In genomic region chr18:48785091-48785614, GRCh38 we compare ENCODE assay signal across 8 cellular contexts.
DNase-seq lines count a peak whose midpoint lies in the region; ATAC-seq and TF ChIP-seq lines count a peak whose summit lies in the region.

No MANE protein-coding gene starts in this region.

- peaks cover 3% of the 10 kb centered on the region for H3K9me3 Mint-ChIP-seq in activated CD4-positive, alpha-beta memory T cell treated with anti-CD3 and anti-CD28 coated beads, Interleukin-2, amount 10 ng/mL, durations not matched to agents 7 days and 5 days

- H3K4me1 Mint-ChIP-seq in activated CD4-positive, alpha-beta memory T cell treated with anti-CD3 and anti-CD28 coated beads, Interleukin-2, amount 10 ng/mL, durations not matched to agents 7 days and 5 days: peaks cover 30% of the 10 kb centered on the region

- no TSS peak for BruUV-seq in mammary epithelial cell (replicated peaks; lab: Mats Ljungman, UMichigan)

- dilution Hi-C loops in mammary epithelial cell (cut with HindIII; ENCODE audit: low sequenced_read_pairs): no loop called here

- H3K36me3 Mint-ChIP-seq in activated CD4-positive, alpha-beta memory T cell treated with anti-CD3 and anti-CD28 coated beads, Interleukin-2, amount 10 ng/mL, durations not matched to agents 7 days and 5 days (ENCODE audit: low read depth): no peaks in the 10 kb centered on the region

- H3K9me3 ChIP-seq in mammary epithelial cell (replicated peaks; ENCODE audit: insufficient read depth, low read length): no peaks in the 10 kb centered on the region

- no peaks in the 10 kb centered on the region for H3K36me3 ChIP-seq in mammary epithelial cell (ENCODE audit: insufficient read depth, low read length)

- intact Hi-C loops in mammary epithelial cell (cut with micrococcal nuclease): no loop called here

- H3K4me3 ChIP-seq in mammary epithelial cell (replicated peaks in 1 of 3; ENCODE audit: insufficient read depth in 1 of 3, low read depth in 2 of 3, low read length in 3 of 3): no peak overlapping the region

- no peak for TF ChIP-seq CTCF in mammary epithelial cell (conservative IDR thresholded peaks at IDR 0.05 in 1 of 2, IDR thresholded peaks at IDR 0.05 in 1 of 2; ENCODE audit: extremely low read depth in 1 of 2, insufficient read depth in 1 of 2, low read depth in 1 of 2, low read length in 2 of 2)

- H3K4me2 ChIP-seq in mammary epithelial cell (ENCODE audit: insufficient read depth, low read depth, low read length): no peak overlapping the region

- H3K4me3 Mint-ChIP-seq in activated CD4-positive, alpha-beta memory T cell treated with anti-CD3 and anti-CD28 coated beads, Interleukin-2, amount 10 ng/mL, durations not matched to agents 7 days and 5 days: no peak overlapping the region

- no peak overlapping the region for H3K27ac ChIP-seq in mammary epithelial cell (ENCODE audit: insufficient read depth, low read depth, low read length)

- no peak overlapping the region for H2AFZ ChIP-seq in mammary epithelial cell (ENCODE audit: low read depth, low read length)

- no peaks in the 10 kb centered on the region for H3K27me3 ChIP-seq in mammary epithelial cell (ENCODE audit: insufficient read depth, low read length)

- no peak overlapping the region for H3K9ac ChIP-seq in mammary epithelial cell (ENCODE audit: insufficient read depth, low read length)

- CTCF ChIA-PET in activated CD4-positive, alpha-beta memory T cell treated with anti-CD3 and anti-CD28 coated beads, Interleukin-2, amount 10 ng/mL, durations not matched to agents 7 days and 5 days (lab: Charles Lee): interaction anchor here (0.8 to 1.6 kb wide), 9 partner anchors 8 to 170 kb away, joined by 3 to 8 read pairs (median 4); no protein-coding TSS in a partner anchor
- CTCF ChIA-PET in mammary epithelial cell (lab: Charles Lee; ENCODE audit: low non-redundant PET): no interaction called here

- no peaks in the 10 kb centered on the region for H3K27me3 Mint-ChIP-seq in activated CD4-positive, alpha-beta memory T cell treated with anti-CD3 and anti-CD28 coated beads, Interleukin-2, amount 10 ng/mL, durations not matched to agents 7 days and 5 days

- 94% methylated on average over 5 of the region's 5 CpGs for WGBS in mammary epithelial cell (ENCODE audit: low coverage, missing lambda C conversion rate)

- no peaks in the 10 kb centered on the region for H3K4me1 ChIP-seq in mammary epithelial cell (ENCODE audit: insufficient read depth, low read length)

- ATAC-seq in GM19043 (IDR thresholded peaks at IDR 0.05; ENCODE audit: low read depth, unreplicated experiment): peak; percentile 82
- peak; percentile 89 for ATAC-seq in HG03066 (IDR thresholded peaks at IDR 0.05; ENCODE audit: low read depth, unreplicated experiment)
- ATAC-seq in left lobe of liver: no peak

- peak overlapping the region; percentile 86 for H3K27ac Mint-ChIP-seq in activated CD4-positive, alpha-beta memory T cell treated with anti-CD3 and anti-CD28 coated beads, Interleukin-2, amount 10 ng/mL, durations not matched to agents 7 days and 5 days

- no peaks in the 10 kb centered on the region for H3K79me2 ChIP-seq in mammary epithelial cell (ENCODE audit: insufficient read depth, low read length)

- DNase-seq in CD1c-positive myeloid dendritic cell (ENCODE audit: extremely low spot score): peak; percentile 95
- DNase-seq in activated CD4-positive, alpha-beta memory T cell treated with anti-CD3 and anti-CD28 coated beads, Interleukin-2, amount 10 ng/mL, durations not matched to agents 7 days and 5 days: peak; percentile 47
- DNase-seq in NCI-H2227 treated with DMSO at 0.1 percent for 48 hours (lab: John Stamatoyannopoulos, UW): no peak
- no peak for DNase-seq in KBM-7
- no peak for DNase-seq in left lobe of liver (ENCODE audit: low spot score)
- no peak for DNase-seq in mammary epithelial cell

- in situ Hi-C loops in KBM-7 (cut with MboI; ENCODE audit: low pct_unique_long_range_greater_than_20kb, low sequenced_read_pairs) (no loop called here), mammary epithelial cell (cut with MboI; ENCODE audit: low sequenced_read_pairs in 2 of 2) (no loop called here)

- POLR2A ChIA-PET in activated CD4-positive, alpha-beta memory T cell treated with anti-CD3 and anti-CD28 coated beads, Interleukin-2, amount 10 ng/mL, durations not matched to agents 7 days and 5 days (lab: Charles Lee): interaction anchor here (0.8 to 1.7 kb wide), 10 partner anchors 12 to 168 kb away, joined by 3 to 9 read pairs (median 3); no protein-coding TSS in a partner anchor

- no peaks in the 10 kb centered on the region for H4K20me1 ChIP-seq in mammary epithelial cell (ENCODE audit: insufficient read depth, low read length)

Comparison
In these comparisons a context has a peak if more than half of its experiments do, and no peak if none do; other contexts are left out.
1. DNase-seq: peak in CD1c-positive myeloid dendritic cell (single experiment) and activated CD4-positive, alpha-beta memory T cell treated with anti-CD3 and anti-CD28 coated beads, Interleukin-2, amount 10 ng/mL, durations not matched to agents 7 days and 5 days (single experiment); none in NCI-H2227 treated with DMSO at 0.1 percent for 48 hours (single experiment), KBM-7 (single experiment), left lobe of liver (single experiment) and mammary epithelial cell (single experiment).